26 cellular contexts compared by ENCODE assay signal in genomic region chr3:160112481-160112880, GRCh38.
"Had no signal": no experiment of that assay in that cellular context is flagged by ENCODE, and none has a peak within 500 bp of the region (broad histone marks: within the 10 kb centered on the region; RNA-seq: fewer than 3 reads in every experiment).

No MANE protein-coding gene starts in this region.

- H3K27ac ChIP-seq: colonic mucosa, foreskin keratinocyte, gastroesophageal sphincter, hepatocyte, parathyroid adenoma, right atrium auricular region, thoracic aorta, transverse colon, upper lobe of right lung, uterus had no signal

- H3K36me3 Mint-ChIP-seq: mesothelial cell of epicardium; naive B cell; natural killer cell treated with Interleukin-12 subunit alpha and Interleukin-12 subunit beta and Interleukin-15 and Interleukin-18, amount 100 ng/mL, for 72 hours; stimulated activated effector memory CD8-positive, alpha-beta T cell treated with anti-CD3 and anti-CD28 coated beads, Interleukin-12 subunit alpha, Interleukin-12 subunit beta, amount 100 ng/mL, for 72 hours had no signal

- H2AFZ ChIP-seq: hepatocyte, parathyroid adenoma had no signal

- H3K4me1 ChIP-seq: colonic mucosa, foreskin keratinocyte, gastroesophageal sphincter, parathyroid adenoma, right atrium auricular region, upper lobe of right lung, uterus had no signal

- H3K27me3 ChIP-seq: colonic mucosa, hepatocyte, right atrium auricular region, transverse colon, upper lobe of right lung, uterus had no signal

- H3K4me3 ChIP-seq: colonic mucosa, gastroesophageal sphincter, heart left ventricle, hepatocyte, mucosa of descending colon, right atrium auricular region, thoracic aorta, transverse colon, upper lobe of right lung, uterus had no signal

- DNase-seq: colonic mucosa; dermis blood vessel endothelial cell; effector memory CD8-positive, alpha-beta T cell; heart left ventricle; kidney; mesenchymal stem cell; mucosa of descending colon; naive B cell; stimulated activated CD4-positive, alpha-beta T cell treated with anti-CD3 and anti-CD28 coated beads, Interleukin-2, amount 100 ng/mL, for 24 hours; stimulated activated CD4-positive, alpha-beta T cell treated with anti-CD3 and anti-CD28 coated beads, Interleukin-4, amount 100 ng/mL, for 24 hours; stimulated activated naive CD4-positive, alpha-beta T cell treated with Interleukin-2 at 50 U/mL for 16 hours; transverse colon; upper lobe of right lung; uterus had no signal

- H3K9me3 ChIP-seq: colonic mucosa, gastroesophageal sphincter, heart left ventricle, mucosa of descending colon, right atrium auricular region, thoracic aorta, transverse colon, upper lobe of right lung, uterus had no signal

- ATAC-seq: effector memory CD8-positive, alpha-beta T cell; foreskin keratinocyte; gastroesophageal sphincter; mucosa of descending colon; natural killer cell treated with Interleukin-12 subunit alpha and Interleukin-12 subunit beta and Interleukin-15 and Interleukin-18, amount 100 ng/mL, for 72 hours; sciatic nerve; stimulated activated effector memory CD8-positive, alpha-beta T cell treated with anti-CD3 and anti-CD28 coated beads, Interleukin-12 subunit alpha, Interleukin-12 subunit beta, amount 100 ng/mL, for 72 hours; upper lobe of right lung had no signal

- H3K36me3 ChIP-seq: colonic mucosa, gastroesophageal sphincter, heart left ventricle, right atrium auricular region, thoracic aorta, transverse colon, upper lobe of right lung, uterus had no signal

- H3K9me3 Mint-ChIP-seq: natural killer cell treated with Interleukin-12 subunit alpha and Interleukin-12 subunit beta and Interleukin-15 and Interleukin-18, amount 100 ng/mL, for 72 hours; stimulated activated effector memory CD8-positive, alpha-beta T cell treated with anti-CD3 and anti-CD28 coated beads, Interleukin-12 subunit alpha, Interleukin-12 subunit beta, amount 100 ng/mL, for 72 hours had no signal

- H3K79me2 ChIP-seq: hepatocyte, parathyroid adenoma had no signal

- H3K27ac Mint-ChIP-seq: effector memory CD8-positive, alpha-beta T cell; mesothelial cell of epicardium; naive B cell; natural killer cell treated with Interleukin-12 subunit alpha and Interleukin-12 subunit beta and Interleukin-15 and Interleukin-18, amount 100 ng/mL, for 72 hours; progenitor cell of endocrine pancreas; stimulated activated effector memory CD8-positive, alpha-beta T cell treated with anti-CD3 and anti-CD28 coated beads, Interleukin-12 subunit alpha, Interleukin-12 subunit beta, amount 100 ng/mL, for 72 hours had no signal

- H3K4me3 Mint-ChIP-seq: effector memory CD8-positive, alpha-beta T cell; mesothelial cell of epicardium; naive B cell; natural killer cell treated with Interleukin-12 subunit alpha and Interleukin-12 subunit beta and Interleukin-15 and Interleukin-18, amount 100 ng/mL, for 72 hours; neural crest cell; stimulated activated effector memory CD8-positive, alpha-beta T cell treated with anti-CD3 and anti-CD28 coated beads, Interleukin-12 subunit alpha, Interleukin-12 subunit beta, amount 100 ng/mL, for 72 hours had no signal

- H3K4me1 Mint-ChIP-seq: mesothelial cell of epicardium; naive B cell; stimulated activated effector memory CD8-positive, alpha-beta T cell treated with anti-CD3 and anti-CD28 coated beads, Interleukin-12 subunit alpha, Interleukin-12 subunit beta, amount 100 ng/mL, for 72 hours had no signal

- H3K4me2 ChIP-seq: hepatocyte had no signal

- H3K9ac ChIP-seq: parathyroid adenoma had no signal
